Comparison of ENCODE assay signal across 14 cellular contexts in the genomic region with DNA sequence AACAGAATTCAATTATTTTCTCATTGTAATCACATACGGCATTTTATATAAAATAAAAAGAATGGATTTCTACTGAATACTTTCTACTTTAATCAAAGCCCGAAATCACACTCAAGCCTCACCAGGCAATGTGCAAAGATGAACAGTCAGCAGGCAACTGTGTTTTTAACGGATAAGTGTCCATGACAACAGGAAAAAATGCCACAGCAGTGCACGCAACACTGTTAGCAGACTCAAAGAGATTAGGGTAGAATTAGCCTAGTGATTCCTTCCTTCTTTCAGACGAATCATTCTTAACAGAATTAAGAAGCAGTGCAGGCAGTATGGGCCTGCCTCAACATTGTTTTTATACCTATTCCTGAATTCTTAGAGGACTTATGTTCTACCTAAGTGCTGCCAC.
A peak's percentile ranks its signal among the peaks of the same experiment; 100 is the strongest.
DNase-seq lines count a peak whose midpoint lies in the region; ATAC-seq and TF ChIP-seq lines count a peak whose summit lies in the region.
"Had no signal": no experiment of that assay in that cellular context is flagged by ENCODE, and none has a peak within 500 bp of the region (broad histone marks: within the 10 kb centered on the region; RNA-seq: fewer than 3 reads in every experiment).

No MANE protein-coding gene starts in this region.

- H3K4me3 Mint-ChIP-seq in nephron progenitor cell (no peak overlapping the region), T-helper 17 cell (no peak overlapping the region)
- H3K4me3 Mint-ChIP-seq: activated T-cell treated with anti-CD3 and anti-CD28 coated beads, Interleukin-2, amount 50 U/mL, for 72 hours; CD4-positive, alpha-beta T cell had no signal

- H3K9me3 ChIP-seq in BE2C (no peaks in the 10 kb centered on the region), T-helper 17 cell (ENCODE audit: control insufficient read depth, low read length, poor library complexity, severe bottlenecking) (peaks cover 3% of the 10 kb centered on the region)
- H3K9me3 ChIP-seq: gastroesophageal sphincter, upper lobe of left lung had no signal

- DNase-seq in BE2C (peak; percentile 9), NCI-H226 (peak; percentile 64), dermis blood vessel endothelial cell (peak; percentile 60), myocyte (ENCODE audit: low read depth) (peak; percentile 77), nephron progenitor cell (no peak), T-helper 17 cell (no peak), HT-29 (ENCODE audit: low spot score) (no peak)
- DNase-seq in activated CD4-positive, alpha-beta T cell treated with anti-CD3 and anti-CD28 coated beads, Interleukin-2, amount 50 U/mL, for 4 hours, result no peak
- DNase-seq: activated T-cell treated with anti-CD3 and anti-CD28 coated beads, Interleukin-2, amount 50 U/mL, for 72 hours; CD4-positive, alpha-beta T cell; cerebellar nuclear complex; upper lobe of left lung had no signal

- H3K4me1 ChIP-seq in BE2C, result peaks cover 6% of the 10 kb centered on the region
- H3K4me1 ChIP-seq: gastroesophageal sphincter, upper lobe of left lung had no signal

- H3K4me1 Mint-ChIP-seq in nephron progenitor cell (peaks cover 48% of the 10 kb centered on the region), T-helper 17 cell (no peaks in the 10 kb centered on the region)

- TF ChIP-seq CTCF in BE2C (IDR thresholded peaks at IDR 0.05; ENCODE audit: low read depth, low read length) (no peak), nephron progenitor cell (IDR thresholded peaks at IDR 0.05) (no peak)

- H3K27me3 Mint-ChIP-seq in nephron progenitor cell (ENCODE audit: low read depth, poor library complexity) (no peaks in the 10 kb centered on the region), T-helper 17 cell (no peaks in the 10 kb centered on the region)
- H3K27me3 Mint-ChIP-seq: CD4-positive, alpha-beta T cell had no signal

- no peak for ATAC-seq in T-helper 17 cell
- ATAC-seq: activated CD4-positive, CD25-positive, alpha-beta regulatory T cell treated with anti-CD3 and anti-CD28 coated beads, Interleukin-2, amount 50 U/mL, for 24 hours; activated T-cell treated with anti-CD3 and anti-CD28 coated beads, Interleukin-2, amount 50 U/mL, for 72 hours; gastroesophageal sphincter had no signal

- H3K27me3 ChIP-seq in BE2C, result no peaks in the 10 kb centered on the region
- H3K27me3 ChIP-seq: gastroesophageal sphincter, upper lobe of left lung had no signal

- H3K36me3 Mint-ChIP-seq in nephron progenitor cell (ENCODE audit: low read depth) (peaks cover 15% of the 10 kb centered on the region), T-helper 17 cell (ENCODE audit: low read depth) (no peaks in the 10 kb centered on the region)

- no peak overlapping the region for H3K27ac Mint-ChIP-seq in nephron progenitor cell
- no peak overlapping the region for H3K27ac Mint-ChIP-seq in T-helper 17 cell
- H3K27ac Mint-ChIP-seq: activated T-cell treated with anti-CD3 and anti-CD28 coated beads, Interleukin-2, amount 50 U/mL, for 72 hours; CD4-positive, alpha-beta T cell had no signal

- no peaks in the 10 kb centered on the region for H3K36me3 ChIP-seq in BE2C
- H3K36me3 ChIP-seq: gastroesophageal sphincter, upper lobe of left lung had no signal

- H3K9me3 Mint-ChIP-seq in nephron progenitor cell, result no peaks in the 10 kb centered on the region

- H3K4me3 ChIP-seq in BE2C (ENCODE audit: low read depth, low read length), result no peak overlapping the region
- H3K4me3 ChIP-seq: gastroesophageal sphincter, upper lobe of left lung had no signal

Comparison
In these comparisons a context has a peak if more than half of its experiments do, and no peak if none do; other contexts are left out.
1. DNase-seq: peak in BE2C (single experiment), NCI-H226 (single experiment), dermis blood vessel endothelial cell (single experiment) and myocyte (single experiment); none in nephron progenitor cell (single experiment), T-helper 17 cell (0 of 3), HT-29 (single experiment) and activated CD4-positive, alpha-beta T cell treated with anti-CD3 and anti-CD28 coated beads, Interleukin-2, amount 50 U/mL, for 4 hours (0 of 2).